In the genomic region with DNA sequence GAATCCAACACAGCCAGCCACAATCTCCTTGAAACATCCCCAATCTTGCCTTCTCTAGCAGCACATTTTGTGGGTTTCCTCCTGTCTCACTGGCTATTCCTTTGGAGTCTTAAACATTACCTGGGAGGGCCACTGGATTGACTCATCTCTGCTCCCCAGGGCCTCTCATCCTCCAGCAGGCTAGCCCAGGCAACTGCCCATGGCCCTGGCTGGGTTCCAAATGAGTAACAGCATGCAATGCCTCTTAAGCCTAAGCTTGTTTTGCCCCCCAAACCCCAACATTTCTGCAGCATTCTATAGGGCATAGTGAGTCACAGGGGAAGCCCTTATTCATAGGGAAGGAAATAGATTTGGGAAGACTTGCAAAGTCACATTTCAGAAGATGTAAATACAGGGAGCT, we compare ENCODE assay signal across 15 cellular contexts.
DNase-seq lines count a peak whose midpoint lies in the region; ATAC-seq and TF ChIP-seq lines count a peak whose summit lies in the region.
"Had no signal": no experiment of that assay in that cellular context is flagged by ENCODE, and none has a peak within 500 bp of the region (broad histone marks: within the 10 kb centered on the region; RNA-seq: fewer than 3 reads in every experiment).

No MANE protein-coding gene starts in this region.

- H3K27me3 Mint-ChIP-seq in activated CD4-positive, alpha-beta T cell treated with anti-CD3 and anti-CD28 coated beads, Interleukin-2, amount 10 ng/mL, durations not matched to agents 24 days and 14 days = no peaks in the 10 kb centered on the region
- H3K27me3 Mint-ChIP-seq: activated naive CD8-positive, alpha-beta T cell; stimulated activated naive CD8-positive, alpha-beta T cell treated with anti-CD3 and anti-CD28 coated beads, Interleukin-15, Interleukin-2, amounts not matched to agents 100 ng/mL and 50 ng/mL, for 24 hours had no signal

- no peak for ATAC-seq in GM18870 (IDR thresholded peaks at IDR 0.05; ENCODE audit: unreplicated experiment)
- ATAC-seq in left cardiac atrium = no peak
- ATAC-seq in HG03039 (IDR thresholded peaks at IDR 0.05; ENCODE audit: unreplicated experiment) = no peak
- ATAC-seq: Panc1, psoas muscle had no signal

- peak; percentile 29 for DNase-seq in activated CD4-positive, alpha-beta T cell treated with anti-CD3 and anti-CD28 coated beads, Interleukin-2, amount 10 ng/mL, durations not matched to agents 24 days and 14 days
- no peak for DNase-seq in activated CD4-positive, alpha-beta T cell treated with anti-CD3 and anti-CD28 coated beads for 4 hours
- DNase-seq in NCI-H226 (peak; percentile 88), mammary epithelial cell (peak; percentile 99), skeletal muscle cell (ENCODE audit: low read depth) (peak; percentile 43), left cardiac atrium (no peak)
- DNase-seq: activated CD8-positive, alpha-beta memory T cell treated with anti-CD3 and anti-CD28 coated beads, Interleukin-2, amount 50 U/mL, for 48 hours; NCI-H2029 treated with DMSO at 0.1 percent for 48 hours; psoas muscle had no signal

- no TSS peak for BruUV-seq in mammary epithelial cell (replicated peaks; lab: Mats Ljungman, UMichigan)

- no peak overlapping the region for H3K4me3 Mint-ChIP-seq in activated CD4-positive, alpha-beta T cell treated with anti-CD3 and anti-CD28 coated beads, Interleukin-2, amount 10 ng/mL, durations not matched to agents 24 days and 14 days
- H3K4me3 Mint-ChIP-seq: activated naive CD8-positive, alpha-beta T cell; stimulated activated naive CD8-positive, alpha-beta T cell treated with anti-CD3 and anti-CD28 coated beads, Interleukin-15, Interleukin-2, amounts not matched to agents 100 ng/mL and 50 ng/mL, for 24 hours had no signal

- H3K27me3 ChIP-seq in mammary epithelial cell (ENCODE audit: insufficient read depth, low read length) = no peaks in the 10 kb centered on the region

- H3K4me1 Mint-ChIP-seq in activated CD4-positive, alpha-beta T cell treated with anti-CD3 and anti-CD28 coated beads, Interleukin-2, amount 10 ng/mL, durations not matched to agents 24 days and 14 days = no peaks in the 10 kb centered on the region

- H3K9me3 ChIP-seq in mammary epithelial cell (replicated peaks; ENCODE audit: insufficient read depth, low read length) = no peaks in the 10 kb centered on the region
- H3K9me3 ChIP-seq: HAP-1, psoas muscle had no signal

- dilution Hi-C loops in mammary epithelial cell (cut with HindIII; ENCODE audit: low sequenced_read_pairs) = no loop called here

- H2AFZ ChIP-seq in mammary epithelial cell (ENCODE audit: low read depth, low read length) = no peak overlapping the region

- no peak overlapping the region for H3K27ac Mint-ChIP-seq in activated CD4-positive, alpha-beta T cell treated with anti-CD3 and anti-CD28 coated beads, Interleukin-2, amount 10 ng/mL, durations not matched to agents 24 days and 14 days
- H3K27ac Mint-ChIP-seq: activated naive CD8-positive, alpha-beta T cell; stimulated activated naive CD8-positive, alpha-beta T cell treated with anti-CD3 and anti-CD28 coated beads, Interleukin-15, Interleukin-2, amounts not matched to agents 100 ng/mL and 50 ng/mL, for 24 hours had no signal

- in situ Hi-C loops in mammary epithelial cell (cut with MboI; ENCODE audit: low sequenced_read_pairs in 2 of 2) = loop anchor here in 1 of 2 donors (25.0 kb wide), 1 partner anchor 1258 kb away; the partner anchor contains the start of gene CST3

- H3K36me3 Mint-ChIP-seq in activated CD4-positive, alpha-beta T cell treated with anti-CD3 and anti-CD28 coated beads, Interleukin-2, amount 10 ng/mL, durations not matched to agents 24 days and 14 days (ENCODE audit: low read depth) = no peaks in the 10 kb centered on the region
- H3K36me3 Mint-ChIP-seq: activated naive CD8-positive, alpha-beta T cell had no signal

- CTCF ChIA-PET in mammary epithelial cell (lab: Charles Lee; ENCODE audit: low non-redundant PET) = interaction anchor here (0.5 to 0.6 kb wide), 2 partner anchors 40 to 84 kb away, joined by 6 to 7 read pairs; no protein-coding TSS in a partner anchor

- H3K9ac ChIP-seq in mammary epithelial cell (ENCODE audit: insufficient read depth, low read length) = no peak overlapping the region

- intact Hi-C loops in activated CD4-positive, alpha-beta T cell treated with anti-CD3 and anti-CD28 coated beads, Interleukin-2, amount 10 ng/mL, durations not matched to agents 24 days and 14 days (cut with micrococcal nuclease) = no loop called here
- intact Hi-C loops in mammary epithelial cell (cut with micrococcal nuclease) = loop anchor here (10.0 kb wide), 1 partner anchor 385 kb away; no protein-coding TSS in a partner anchor
- intact Hi-C loops in left cardiac atrium (cut with DNase I) = no loop called here

- H3K4me1 ChIP-seq in mammary epithelial cell (ENCODE audit: insufficient read depth, low read length) = peaks cover 86% of the 10 kb centered on the region
- H3K4me1 ChIP-seq: HAP-1 had no signal

- no peak for TF ChIP-seq CTCF in mammary epithelial cell (conservative IDR thresholded peaks at IDR 0.05 in 1 of 2, IDR thresholded peaks at IDR 0.05 in 1 of 2; ENCODE audit: extremely low read depth in 1 of 2, insufficient read depth in 1 of 2, low read depth in 1 of 2, low read length in 2 of 2)

- H4K20me1 ChIP-seq in mammary epithelial cell (ENCODE audit: insufficient read depth, low read length) = no peaks in the 10 kb centered on the region

- H3K27ac ChIP-seq in mammary epithelial cell (ENCODE audit: insufficient read depth, low read depth, low read length) = peak overlapping the region; percentile 82
- H3K27ac ChIP-seq: psoas muscle had no signal

- H3K4me3 ChIP-seq in mammary epithelial cell (replicated peaks in 1 of 3; ENCODE audit: insufficient read depth in 1 of 3, low read depth in 2 of 3, low read length in 3 of 3) (no peak overlapping the region), skeletal muscle cell (ENCODE audit: low read depth, low read length) (no peak overlapping the region)
- H3K4me3 ChIP-seq: HAP-1, psoas muscle had no signal

- peak overlapping the region; percentile 54 for H3K4me2 ChIP-seq in mammary epithelial cell (ENCODE audit: insufficient read depth, low read depth, low read length)

- no peaks in the 10 kb centered on the region for H3K36me3 ChIP-seq in mammary epithelial cell (ENCODE audit: insufficient read depth, low read length)
- H3K36me3 ChIP-seq: HAP-1 had no signal

- H3K9me3 Mint-ChIP-seq in activated CD4-positive, alpha-beta T cell treated with anti-CD3 and anti-CD28 coated beads, Interleukin-2, amount 10 ng/mL, durations not matched to agents 24 days and 14 days = no peaks in the 10 kb centered on the region
- H3K9me3 Mint-ChIP-seq: stimulated activated naive CD8-positive, alpha-beta T cell treated with anti-CD3 and anti-CD28 coated beads, Interleukin-15, Interleukin-2, amounts not matched to agents 100 ng/mL and 50 ng/mL, for 24 hours had no signal

- no peaks in the 10 kb centered on the region for H3K79me2 ChIP-seq in mammary epithelial cell (ENCODE audit: insufficient read depth, low read length)

Comparison
In these comparisons a context has a peak if more than half of its experiments do, and no peak if none do; other contexts are left out.
1. DNase-seq: peak in activated CD4-positive, alpha-beta T cell treated with anti-CD3 and anti-CD28 coated beads, Interleukin-2, amount 10 ng/mL, durations not matched to agents 24 days and 14 days (single experiment), NCI-H226 (single experiment), mammary epithelial cell (single experiment) and skeletal muscle cell (single experiment); none in activated CD4-positive, alpha-beta T cell treated with anti-CD3 and anti-CD28 coated beads for 4 hours (0 of 2) and left cardiac atrium (single experiment).